In the genomic region with DNA sequence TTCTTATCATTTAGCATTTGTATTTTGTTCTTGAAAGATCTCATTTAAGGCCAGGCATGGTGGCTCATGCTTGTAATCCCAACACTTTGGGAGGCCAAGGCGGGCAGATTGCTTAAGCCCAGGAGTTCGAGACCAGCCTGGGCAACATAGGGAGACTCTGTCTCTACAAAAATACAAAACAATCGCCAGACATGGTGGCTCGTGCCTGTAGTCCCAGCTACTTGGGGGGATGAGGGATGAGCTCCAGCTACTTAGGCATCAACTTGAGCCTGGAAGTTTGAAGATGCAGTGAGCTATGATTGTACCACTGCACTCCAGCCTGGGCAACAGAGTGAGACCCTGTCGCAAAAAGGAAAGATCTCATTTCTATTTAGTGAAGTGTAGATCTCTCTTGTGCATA, we compare ENCODE assay signal across 7 cellular contexts. TPM values are rescaled to one million over a fixed set of nuclear protein-coding genes. Genes with fewer than 3 reads are reported as not detected.
DNase-seq lines count a peak whose midpoint lies in the region; ATAC-seq, FAIRE-seq and TF ChIP-seq lines count a peak whose summit lies in the region.
"Not testable (repeated sequence)": the region's sequence is repeated elsewhere in the genome, so short reads cannot be mapped to it uniquely, and the experiment has no call there.
"Had no signal": no experiment of that assay in that cellular context is flagged by ENCODE, and none has a peak within 500 bp of the region (broad histone marks: within the 10 kb centered on the region; RNA-seq: fewer than 3 reads in every experiment).

No MANE protein-coding gene starts in this region.

- not testable (repeated sequence) for H3K4me3 Mint-ChIP-seq in osteocyte (ENCODE audit: unreplicated experiment)

- 43% methylated on average over 5 of the region's 5 CpGs for WGBS in HepG2 (ENCODE audit: low lambda C conversion rate)

- not testable (repeated sequence) for H3K27ac Mint-ChIP-seq in osteocyte (ENCODE audit: unreplicated experiment)

- not testable (repeated sequence) for H3K27ac ChIP-seq in HCT116 (ENCODE audit: low read depth, low read length); Panc1 (ENCODE audit: low read length); coronary artery; HepG2 (ENCODE audit: extremely low read length, insufficient read depth, low read length)

- H3K9me3 Mint-ChIP-seq in osteocyte (ENCODE audit: unreplicated experiment), result not testable (repeated sequence)

- not testable (repeated sequence) for TF ChIP-seq EP300 in HepG2 (IDR thresholded peaks at IDR 0.05; ENCODE audit: low read depth in 2 of 2, low read length in 2 of 2); HepG2 (CRISPR knock-in tag; IDR thresholded peaks at IDR 0.05; ENCODE audit: borderline replicate concordance)

- not testable (repeated sequence) for H3K9me2 ChIP-seq in HCT116 (ENCODE audit: insufficient read depth)

- in situ Hi-C loops in Panc1 (cut with HindIII; ENCODE audit: low pct_unique_long_range_greater_than_20kb, low sequenced_read_pairs); HepG2 (cut with HindIII; ENCODE audit: extremely low pct_ligation_motif_present, low pct_unique_long_range_greater_than_20kb): not testable (repeated sequence)

- not testable (repeated sequence) for H3K36me3 Mint-ChIP-seq in osteocyte (ENCODE audit: unreplicated experiment)

- H3K27me3 ChIP-seq in HCT116 (ENCODE audit: insufficient read depth, low read length); Panc1 (ENCODE audit: control insufficient read depth, insufficient read depth, low read length): not testable (repeated sequence)
- peaks cover 0 to 24% of the 10 kb centered on the region in 2 experiments; a peak in 2 of 5 replicates for H3K27me3 ChIP-seq in HepG2 (ENCODE audit: control insufficient read depth in 1 of 2, insufficient read depth in 2 of 2, low read length in 2 of 2)

- BruUV-seq in HCT116 (replicated peaks; lab: Mats Ljungman, UMichigan); Panc1 (replicated peaks; lab: Mats Ljungman, UMichigan); HepG2 (replicated peaks; lab: Mats Ljungman, UMichigan): not testable (repeated sequence)

- CTCF ChIA-PET in HCT116 (lab: Charles Lee) (interaction anchor here (0.7 to 1.4 kb wide), 7 partner anchors 9 to 169 kb away, joined by 3 to 7 read pairs (median 4); no protein-coding TSS in a partner anchor), Panc1 (lab: Charles Lee) (interaction anchor here (0.6 to 0.9 kb wide), 3 partner anchors 39 to 59 kb away, joined by 3 to 5 read pairs (median 4); no protein-coding TSS in a partner anchor), HepG2 (lab: Yijun Ruan, JAX; ENCODE audit: low intra/inter-chr PET ratio, low total read pairs) (interaction anchor here (1.3 kb wide), 1 partner anchor 58 kb away, joined by 3 read pairs; no protein-coding TSS in a partner anchor)

- H3K36me3 ChIP-seq in HCT116 (ENCODE audit: control insufficient read depth in 1 of 2, insufficient read depth in 2 of 2, low read length in 2 of 2); Panc1 (ENCODE audit: control insufficient read depth, insufficient read depth, low read length); HepG2 (replicated peaks in 1 of 2; ENCODE audit: control insufficient read depth in 1 of 2, insufficient read depth in 2 of 2, low read length in 2 of 2): not testable (repeated sequence)

- not testable (repeated sequence) for H3K4me3 ChIP-seq in HCT116 (replicated peaks in 1 of 2; ENCODE audit: low read depth in 1 of 2, low read length in 2 of 2); Panc1 (ENCODE audit: low read depth in 2 of 2, low read length in 2 of 2); coronary artery; HepG2 (replicated peaks in 1 of 3; ENCODE audit: insufficient read depth in 1 of 3, low read depth in 2 of 3, low read length in 3 of 3)

- H4K20me1 ChIP-seq in HCT116 (ENCODE audit: insufficient read depth); HepG2 (ENCODE audit: insufficient read depth, low read length): not testable (repeated sequence)

- peak; percentile 9; the same call in 1 of the 2 replicates for ATAC-seq in HCT116
- ATAC-seq in Panc1, HepG2: not testable (repeated sequence)

- not testable (repeated sequence) for H3K4me1 Mint-ChIP-seq in osteocyte (ENCODE audit: unreplicated experiment)

- not testable (repeated sequence) for H3K9me3 ChIP-seq in HCT116 (ENCODE audit: control insufficient read depth in 1 of 2, insufficient read depth in 1 of 2, low read depth in 1 of 2, low read length in 2 of 2); Panc1 (ENCODE audit: control insufficient read depth, insufficient read depth, low read depth, low read length); HepG2 (ENCODE audit: low read length)

- not testable (repeated sequence) for FAIRE-seq in HepG2 (lab: Jason Lieb, UNC)

- H3K27me3 Mint-ChIP-seq in osteocyte (ENCODE audit: unreplicated experiment), result peaks cover 32% of the 10 kb centered on the region

- not testable (repeated sequence) for TF ChIP-seq POLR2A in HCT116 (IDR thresholded peaks at IDR 0.05; ENCODE audit: borderline replicate concordance, extremely low read depth, insufficient read depth, insufficient read length); HepG2 (IDR thresholded peaks at IDR 0.05; ENCODE audit: insufficient read depth in 1 of 2, low read depth in 2 of 2, low read length in 2 of 2)

- H3K9ac ChIP-seq in HCT116 (ENCODE audit: low read length); HepG2 (ENCODE audit: insufficient read depth, low read depth, low read length): not testable (repeated sequence)

- not testable (repeated sequence) for DNase-seq in HCT116 (ENCODE audit: low read depth, low spot score); Panc1 (ENCODE audit: low read depth, low spot score); HepG2 (ENCODE audit: low spot score)
- peak; percentile 11 for DNase-seq in coronary artery (ENCODE audit: low spot score)
- peak; percentile 54 for DNase-seq in osteocyte (ENCODE audit: extremely low spot score, unreplicated experiment)

- intact Hi-C loops in HCT116 (cut with micrococcal nuclease); Panc1 (cut with micrococcal nuclease; ENCODE audit: unreplicated experiment); HepG2 (cut with micrococcal nuclease; ENCODE audit: unreplicated experiment): not testable (repeated sequence)

- POLR2A ChIA-PET in HCT116 (lab: Charles Lee); Panc1 (lab: Charles Lee): not testable (repeated sequence)
- POLR2A ChIA-PET in HepG2 (lab: Yijun Ruan, JAX), result interaction anchor here (0.6 kb wide), 1 partner anchor 288 kb away, joined by 3 read pairs; no protein-coding TSS in a partner anchor

- H3K79me2 ChIP-seq in HCT116 (ENCODE audit: insufficient read depth, low read length); HepG2 (ENCODE audit: insufficient read depth, low read length): not testable (repeated sequence)

- not testable (repeated sequence) for TF ChIP-seq CTCF in HCT116 (IDR thresholded peaks at IDR 0.05 in 2 of 3, conservative IDR thresholded peaks at IDR 0.05 in 1 of 3; ENCODE audit: borderline replicate concordance in 1 of 3, insufficient read depth in 1 of 3, low read depth in 2 of 3, low read length in 2 of 3); coronary artery (IDR thresholded peaks at IDR 0.05); HepG2 (CRISPR knock-in tag; IDR thresholded peaks at IDR 0.05); osteocyte (IDR thresholded peaks at IDR 0.05)
- peak; percentile 48; the same call in 1 of the 2 replicates for TF ChIP-seq CTCF in Panc1 (IDR thresholded peaks at IDR 0.05)

- H2AFZ ChIP-seq in HCT116 (ENCODE audit: low read depth, low read length, poor library complexity, severe bottlenecking), result peak overlapping the region; percentile 83
- not testable (repeated sequence) for H2AFZ ChIP-seq in HepG2 (ENCODE audit: low read length)

- not testable (repeated sequence) for H3K4me2 ChIP-seq in HCT116 (ENCODE audit: low read length); HepG2 (ENCODE audit: low read depth, low read length)

- not testable (repeated sequence) for TF ChIP-seq RAD21 in HCT116 (IDR thresholded peaks at IDR 0.05; ENCODE audit: low read depth); HepG2 (CRISPR knock-in tag; IDR thresholded peaks at IDR 0.05)

- RAD21 ChIA-PET in HCT116 (lab: Charles Lee; ENCODE audit: low non-redundant PET in 1 of 2, low total read pairs in 2 of 2, uncharacterized antibody in 2 of 2, unreplicated experiment in 2 of 2), result not testable (repeated sequence)

- H3K4me1 ChIP-seq in HCT116 (ENCODE audit: control insufficient read depth in 1 of 2, insufficient read depth in 2 of 2, low read length in 2 of 2), result peaks cover 4 to 11% of the 10 kb centered on the region in 2 experiments; a peak in 2 of 4 replicates
- H3K4me1 ChIP-seq in Panc1 (ENCODE audit: control insufficient read depth, insufficient read depth, low read length); HepG2 (ENCODE audit: insufficient read depth, low read length): not testable (repeated sequence)

RNA-seq across cellular contexts. Expression of a gene that starts 12.9 kb away (rescaled TPM):
- 8.4 TPM for total RNA-seq in HCT116 (2021; ENCODE audit: unreplicated experiment)
- 4.5 and 6.0 TPM in 2 replicates for polyA plus RNA-seq in HCT116 (2012)
- total RNA-seq in Panc1 (2021; ENCODE audit: unreplicated experiment), result 4.9 TPM
- 3.2 TPM for polyA plus RNA-seq in Panc1 (2012; ENCODE audit: insufficient read length)
- total RNA-seq in HepG2 (2016; rRNA removed; fragmentation: Illumina TruSeq; extraction: Trizol), result not detected in 2 replicates
- not detected in 2 replicates for total RNA-seq in HepG2 (2016; cell fraction: cytosol; rRNA removed; fragmentation: Illumina TruSeq; extraction: Trizol; ENCODE audit: low read depth)
- not detected in 2 replicates for total RNA-seq in HepG2 (2016; cell fraction: insoluble cytoplasmic fraction; rRNA removed; fragmentation: Illumina TruSeq; extraction: Trizol)
- not detected in 2 replicates for total RNA-seq in HepG2 (2016; cell fraction: membrane; rRNA removed; fragmentation: Illumina TruSeq; extraction: Trizol)
- not detected in 2 replicates for total RNA-seq in HepG2 (2016; cell fraction: nucleus; rRNA removed; fragmentation: Illumina TruSeq; extraction: Trizol)
- polyA plus RNA-seq in HepG2 (2011; rRNA removed), result under 0.01 and 0.01 TPM in 2 replicates
- under 0.01 TPM in 2 replicates for polyA plus RNA-seq in HepG2 (2011; cell fraction: cytosol; rRNA removed)
- polyA plus RNA-seq in HepG2 (2011; cell fraction: nucleus; rRNA removed), result 0.02 TPM in 2 replicates
- not detected in 2 replicates for polyA plus RNA-seq in HepG2 (2012)
- not detected in 2 replicates for polyA plus RNA-seq in HepG2 (2016; cell fraction: cytosol; fragmentation: Illumina TruSeq; extraction: Trizol; ENCODE audit: low read depth)
- not detected in 2 replicates for polyA plus RNA-seq in HepG2 (2016; cell fraction: insoluble cytoplasmic fraction; fragmentation: Illumina TruSeq; extraction: Trizol; ENCODE audit: low read depth)
- not detected in 2 replicates for polyA plus RNA-seq in HepG2 (2016; cell fraction: membrane; fragmentation: Illumina TruSeq; extraction: Trizol; ENCODE audit: low read depth)
- not detected in 2 replicates for polyA plus RNA-seq in HepG2 (2016; cell fraction: nucleus; fragmentation: Illumina TruSeq; extraction: Trizol; ENCODE audit: insufficient read depth, low read depth)
- 0.49 TPM in 1 of 2 replicates, not detected in the other for polyA minus RNA-seq in HepG2 (2011; rRNA and poly(A)+ RNA removed; ENCODE audit: low replicate concordance)
- polyA minus RNA-seq in HepG2 (2011; cell fraction: cytosol; rRNA and poly(A)+ RNA removed), result not detected in 2 replicates
- polyA minus RNA-seq in HepG2 (2011; cell fraction: nucleus; rRNA and poly(A)+ RNA removed), result not detected in 2 replicates
- total RNA-seq in osteocyte, result not detected in 2 replicates
- total RNA-seq: A673 had no signal
- polyA plus RNA-seq: AG04450 had no signal
